In the genomic region with DNA sequence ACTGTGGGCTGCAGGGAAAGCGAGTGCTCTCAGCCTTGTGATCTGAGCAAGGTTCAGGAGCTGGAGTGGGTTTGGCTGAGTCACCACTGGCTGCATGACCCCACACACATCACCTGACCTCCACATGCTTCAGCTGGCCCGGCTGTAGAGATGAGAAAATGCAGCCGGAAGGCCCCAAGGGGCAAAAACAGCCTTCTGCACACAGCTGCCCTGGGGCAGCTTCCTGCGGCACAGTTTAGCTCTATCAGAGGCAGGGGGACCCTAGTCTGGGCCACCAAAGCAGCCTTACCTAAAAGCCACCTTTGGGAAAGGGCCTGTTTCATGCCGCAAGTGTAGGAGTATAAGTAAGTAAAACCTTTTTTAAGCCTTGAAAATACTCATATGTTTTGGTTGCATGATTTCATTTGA, we compare ENCODE assay signal across 8 cellular contexts.
A peak's percentile ranks its signal among the peaks of the same experiment; 100 is the strongest.
DNase-seq lines count a peak whose midpoint lies in the region; ATAC-seq lines count a peak whose summit lies in the region.

No MANE protein-coding gene starts in this region.

- H3K27me3 Mint-ChIP-seq in activated T-helper 1 cell treated with anti-CD3 and anti-CD28 coated beads, Interleukin-12 subunit alpha, Interleukin-12 subunit beta, Interleukin-2, Interleukin-4 antibody, amounts not matched to agents 30 ng/mL and 10 ng/mL and 1 ng/mL, durations not matched to agents 14 hours and 24 hours and 36 hours (ENCODE audit: insufficient read depth) = peaks cover 4% of the 10 kb centered on the region

- no peaks in the 10 kb centered on the region for H3K9me2 ChIP-seq in Karpas-422 (replicated peaks; ENCODE audit: insufficient read depth, low read length)

- H3K9ac ChIP-seq in Karpas-422 (ENCODE audit: low read length) = peak overlapping the region; percentile 55

- H3K27ac Mint-ChIP-seq in activated T-helper 1 cell treated with anti-CD3 and anti-CD28 coated beads, Interleukin-12 subunit alpha, Interleukin-12 subunit beta, Interleukin-2, Interleukin-4 antibody, amounts not matched to agents 30 ng/mL and 10 ng/mL and 1 ng/mL, durations not matched to agents 14 hours and 24 hours and 36 hours = no peak overlapping the region

- H3K79me2 ChIP-seq in Karpas-422 (ENCODE audit: low read length) = no peaks in the 10 kb centered on the region

- H3K36me3 ChIP-seq in Karpas-422 (ENCODE audit: insufficient read depth, low read length) = no peaks in the 10 kb centered on the region; the same call in 1 of the 2 replicates
- H3K36me3 ChIP-seq in esophagus (ENCODE audit: control insufficient read depth in 2 of 2, insufficient read depth in 2 of 2, low read length in 1 of 2) = no peaks in the 10 kb centered on the region

- H3K27ac ChIP-seq in Karpas-422 (ENCODE audit: low read length) = peak overlapping the region; percentile 93
- H3K27ac ChIP-seq in esophagus (ENCODE audit: low read depth in 2 of 2, low read length in 1 of 2) = peak overlapping the region; percentile 8 to 53

- peaks cover 7% of the 10 kb centered on the region for H3K4me1 Mint-ChIP-seq in activated T-helper 1 cell treated with anti-CD3 and anti-CD28 coated beads, Interleukin-12 subunit alpha, Interleukin-12 subunit beta, Interleukin-2, Interleukin-4 antibody, amounts not matched to agents 30 ng/mL and 10 ng/mL and 1 ng/mL, durations not matched to agents 14 hours and 24 hours and 36 hours (ENCODE audit: low read depth)

- H3K9me3 Mint-ChIP-seq in activated T-helper 1 cell treated with anti-CD3 and anti-CD28 coated beads, Interleukin-12 subunit alpha, Interleukin-12 subunit beta, Interleukin-2, Interleukin-4 antibody, amounts not matched to agents 30 ng/mL and 10 ng/mL and 1 ng/mL, durations not matched to agents 14 hours and 24 hours and 36 hours = peaks cover 34% of the 10 kb centered on the region

- H2AFZ ChIP-seq in Karpas-422 (ENCODE audit: low read length) = no peak overlapping the region

- no peak overlapping the region for H3K4me3 Mint-ChIP-seq in activated T-helper 1 cell treated with anti-CD3 and anti-CD28 coated beads, Interleukin-12 subunit alpha, Interleukin-12 subunit beta, Interleukin-2, Interleukin-4 antibody, amounts not matched to agents 30 ng/mL and 10 ng/mL and 1 ng/mL, durations not matched to agents 14 hours and 24 hours and 36 hours

- DNase-seq in Karpas-422 (peak; percentile 94), pulmonary artery endothelial cell (ENCODE audit: low read depth, low spot score) (peak; percentile 47), NCI-H2029 treated with DMSO at 0.1 percent for 48 hours (lab: John Stamatoyannopoulos, UW) (no peak), inferior parietal cortex (ENCODE audit: extremely low spot score) (no peak)
- no peak for DNase-seq in activated T-helper 1 cell treated with anti-CD3 and anti-CD28 coated beads, Interleukin-12 subunit alpha, Interleukin-12 subunit beta, Interleukin-2, Interleukin-4 antibody, amounts not matched to agents 30 ng/mL and 10 ng/mL and 1 ng/mL, durations not matched to agents 14 hours and 24 hours and 36 hours (ENCODE audit: low spot score)

- H3K4me1 ChIP-seq in Karpas-422 (ENCODE audit: low read length) = peaks cover 33% of the 10 kb centered on the region
- H3K4me1 ChIP-seq in esophagus (ENCODE audit: control insufficient read depth in 2 of 2, insufficient read depth in 2 of 2, low read length in 1 of 2) = peaks cover 3 to 5% of the 10 kb centered on the region in 2 donors

- H3K4me3 ChIP-seq in Karpas-422 (ENCODE audit: low read length) (peak overlapping the region; percentile 35), esophagus (ENCODE audit: low read depth in 1 of 2, low read length in 2 of 2) (no peak overlapping the region)

- H3K27me3 ChIP-seq in Karpas-422 (ENCODE audit: low read length) (no peaks in the 10 kb centered on the region), esophagus (ENCODE audit: control insufficient read depth in 1 of 2, insufficient read depth in 2 of 2, low read length in 2 of 2) (no peaks in the 10 kb centered on the region)

- WGBS in esophagus, 2 donors = 45 to 53% methylated on average over 5 of the region's 5 CpGs

- H3K36me3 Mint-ChIP-seq in activated T-helper 1 cell treated with anti-CD3 and anti-CD28 coated beads, Interleukin-12 subunit alpha, Interleukin-12 subunit beta, Interleukin-2, Interleukin-4 antibody, amounts not matched to agents 30 ng/mL and 10 ng/mL and 1 ng/mL, durations not matched to agents 14 hours and 24 hours and 36 hours (ENCODE audit: low read depth) = no peaks in the 10 kb centered on the region

- H3K9me3 ChIP-seq in Karpas-422 (ENCODE audit: low read length) (no peaks in the 10 kb centered on the region), esophagus (ENCODE audit: control insufficient read depth in 2 of 2, insufficient read depth in 1 of 2, low read depth in 1 of 2, low read length in 1 of 2) (no peaks in the 10 kb centered on the region)

- H4K20me1 ChIP-seq in Karpas-422 (ENCODE audit: insufficient read depth, low read depth, low read length) = no peaks in the 10 kb centered on the region

- intact Hi-C loops in activated T-helper 1 cell treated with anti-CD3 and anti-CD28 coated beads, Interleukin-12 subunit alpha, Interleukin-12 subunit beta, Interleukin-2, Interleukin-4 antibody, amounts not matched to agents 30 ng/mL and 10 ng/mL and 1 ng/mL, durations not matched to agents 14 hours and 24 hours and 36 hours (cut with micrococcal nuclease) = no loop called here

- H3K4me2 ChIP-seq in Karpas-422 (ENCODE audit: low read depth, low read length, poor library complexity, severe bottlenecking) = peak overlapping the region; percentile 79

- ATAC-seq in GM18498 (IDR thresholded peaks at IDR 0.05; ENCODE audit: unreplicated experiment) (peak; percentile 92), GM21825 (IDR thresholded peaks at IDR 0.05; ENCODE audit: unreplicated experiment) (peak; percentile 94)

Comparison
In these comparisons a context has a peak if more than half of its experiments do, and no peak if none do; other contexts are left out.
1. DNase-seq: peak in Karpas-422 (single experiment) and pulmonary artery endothelial cell (single experiment); none in NCI-H2029 treated with DMSO at 0.1 percent for 48 hours (single experiment), activated T-helper 1 cell treated with anti-CD3 and anti-CD28 coated beads, Interleukin-12 subunit alpha, Interleukin-12 subunit beta, Interleukin-2, Interleukin-4 antibody, amounts not matched to agents 30 ng/mL and 10 ng/mL and 1 ng/mL, durations not matched to agents 14 hours and 24 hours and 36 hours (single experiment) and inferior parietal cortex (single experiment).